In the genomic region with DNA sequence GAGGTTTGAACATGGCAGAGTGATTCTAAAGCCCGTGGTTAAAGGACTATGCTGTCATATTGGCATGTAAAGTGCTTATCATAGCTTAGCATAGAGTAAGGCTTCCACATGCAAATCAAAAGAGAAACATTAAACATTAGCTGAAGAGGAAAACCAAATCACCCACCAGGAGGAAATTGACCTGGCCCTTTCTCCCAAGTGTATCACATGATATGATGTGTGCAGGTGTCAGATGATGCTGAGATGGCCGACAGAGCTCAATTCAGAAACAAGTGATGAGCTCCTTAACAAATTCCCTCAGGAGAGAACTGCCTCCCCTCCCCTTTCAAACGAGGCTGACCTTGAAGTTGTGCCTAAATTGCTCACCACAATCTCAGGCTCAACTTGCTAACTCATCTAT, we compare ENCODE assay signal across 1 cellular context.
A peak's percentile ranks its signal among the peaks of the same experiment; 100 is the strongest.
TF ChIP-seq lines count a peak whose summit lies in the region.

No MANE protein-coding gene starts in this region.

TF ChIP-seq in GM12878, 131 proteins besides CTCF, POLR2A, EP300 and RAD21 (continued from another document and continues in another):
- TF ChIP-seq, protein P1, sequence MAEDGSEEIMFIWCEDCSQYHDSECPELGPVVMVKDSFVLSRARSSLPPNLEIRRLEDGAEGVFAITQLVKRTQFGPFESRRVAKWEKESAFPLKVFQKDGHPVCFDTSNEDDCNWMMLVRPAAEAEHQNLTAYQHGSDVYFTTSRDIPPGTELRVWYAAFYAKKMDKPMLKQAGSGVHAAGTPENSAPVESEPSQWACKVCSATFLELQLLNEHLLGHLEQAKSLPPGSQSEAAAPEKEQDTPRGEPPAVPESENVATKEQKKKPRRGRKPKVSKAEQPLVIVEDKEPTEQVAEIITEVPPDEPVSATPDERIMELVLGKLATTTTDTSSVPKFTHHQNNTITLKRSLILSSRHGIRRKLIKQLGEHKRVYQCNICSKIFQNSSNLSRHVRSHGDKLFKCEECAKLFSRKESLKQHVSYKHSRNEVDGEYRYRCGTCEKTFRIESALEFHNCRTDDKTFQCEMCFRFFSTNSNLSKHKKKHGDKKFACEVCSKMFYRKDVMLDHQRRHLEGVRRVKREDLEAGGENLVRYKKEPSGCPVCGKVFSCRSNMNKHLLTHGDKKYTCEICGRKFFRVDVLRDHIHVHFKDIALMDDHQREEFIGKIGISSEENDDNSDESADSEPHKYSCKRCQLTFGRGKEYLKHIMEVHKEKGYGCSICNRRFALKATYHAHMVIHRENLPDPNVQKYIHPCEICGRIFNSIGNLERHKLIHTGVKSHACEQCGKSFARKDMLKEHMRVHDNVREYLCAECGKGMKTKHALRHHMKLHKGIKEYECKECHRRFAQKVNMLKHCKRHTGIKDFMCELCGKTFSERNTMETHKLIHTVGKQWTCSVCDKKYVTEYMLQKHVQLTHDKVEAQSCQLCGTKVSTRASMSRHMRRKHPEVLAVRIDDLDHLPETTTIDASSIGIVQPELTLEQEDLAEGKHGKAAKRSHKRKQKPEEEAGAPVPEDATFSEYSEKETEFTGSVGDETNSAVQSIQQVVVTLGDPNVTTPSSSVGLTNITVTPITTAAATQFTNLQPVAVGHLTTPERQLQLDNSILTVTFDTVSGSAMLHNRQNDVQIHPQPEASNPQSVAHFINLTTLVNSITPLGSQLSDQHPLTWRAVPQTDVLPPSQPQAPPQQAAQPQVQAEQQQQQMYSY (CRISPR knock-in tag; IDR thresholded peaks at IDR 0.05), result no peak
- TF ChIP-seq, protein P2, sequence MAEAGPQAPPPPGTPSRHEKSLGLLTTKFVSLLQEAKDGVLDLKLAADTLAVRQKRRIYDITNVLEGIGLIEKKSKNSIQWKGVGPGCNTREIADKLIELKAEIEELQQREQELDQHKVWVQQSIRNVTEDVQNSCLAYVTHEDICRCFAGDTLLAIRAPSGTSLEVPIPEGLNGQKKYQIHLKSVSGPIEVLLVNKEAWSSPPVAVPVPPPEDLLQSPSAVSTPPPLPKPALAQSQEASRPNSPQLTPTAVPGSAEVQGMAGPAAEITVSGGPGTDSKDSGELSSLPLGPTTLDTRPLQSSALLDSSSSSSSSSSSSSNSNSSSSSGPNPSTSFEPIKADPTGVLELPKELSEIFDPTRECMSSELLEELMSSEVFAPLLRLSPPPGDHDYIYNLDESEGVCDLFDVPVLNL (IDR thresholded peaks at IDR 0.05; ENCODE audit: low read depth, low read length), result no peak
- TF ChIP-seq, protein P3, sequence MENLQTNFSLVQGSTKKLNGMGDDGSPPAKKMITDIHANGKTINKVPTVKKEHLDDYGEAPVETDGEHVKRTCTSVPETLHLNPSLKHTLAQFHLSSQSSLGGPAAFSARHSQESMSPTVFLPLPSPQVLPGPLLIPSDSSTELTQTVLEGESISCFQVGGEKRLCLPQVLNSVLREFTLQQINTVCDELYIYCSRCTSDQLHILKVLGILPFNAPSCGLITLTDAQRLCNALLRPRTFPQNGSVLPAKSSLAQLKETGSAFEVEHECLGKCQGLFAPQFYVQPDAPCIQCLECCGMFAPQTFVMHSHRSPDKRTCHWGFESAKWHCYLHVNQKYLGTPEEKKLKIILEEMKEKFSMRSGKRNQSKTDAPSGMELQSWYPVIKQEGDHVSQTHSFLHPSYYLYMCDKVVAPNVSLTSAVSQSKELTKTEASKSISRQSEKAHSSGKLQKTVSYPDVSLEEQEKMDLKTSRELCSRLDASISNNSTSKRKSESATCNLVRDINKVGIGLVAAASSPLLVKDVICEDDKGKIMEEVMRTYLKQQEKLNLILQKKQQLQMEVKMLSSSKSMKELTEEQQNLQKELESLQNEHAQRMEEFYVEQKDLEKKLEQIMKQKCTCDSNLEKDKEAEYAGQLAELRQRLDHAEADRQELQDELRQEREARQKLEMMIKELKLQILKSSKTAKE (IDR thresholded peaks at IDR 0.05; ENCODE audit: low read depth, poor library complexity, severe bottlenecking), result no peak
- TF ChIP-seq MYB (IDR thresholded peaks at IDR 0.05; ENCODE audit: borderline replicate concordance, low read depth, low read length) (no peak), BMI1 (IDR thresholded peaks at IDR 0.05; ENCODE audit: borderline replicate concordance) (no peak), IRF4 (IDR thresholded peaks at IDR 0.05; ENCODE audit: low read depth, low read length) (0 out of 2 replicates have a peak, but pooled peaks have one; percentile 40), SREBF1 (IDR thresholded peaks at IDR 0.05; ENCODE audit: low read length) (no peak), SIX5 (IDR thresholded peaks at IDR 0.05; ENCODE audit: low read depth, low read length, severe bottlenecking) (no peak), TBL1XR1 (IDR thresholded peaks at IDR 0.05; ENCODE audit: low read depth, low read length) (peak; percentile 81; the same call in 1 of the 2 replicates), PAX5 (IDR thresholded peaks at IDR 0.05; ENCODE audit: borderline replicate concordance, low read depth, low read length) (no peak), NR2F1 (conservative IDR thresholded peaks at IDR 0.05) (no peak), IKZF1 (conservative IDR thresholded peaks at IDR 0.05) (no peak; the same call in 1 of the 2 replicates), CBFB (IDR thresholded peaks at IDR 0.05; ENCODE audit: low read depth) (no peak), CREM (IDR thresholded peaks at IDR 0.05; ENCODE audit: low read depth) (no peak), BCL11A (IDR thresholded peaks at IDR 0.05; ENCODE audit: low read depth, low read length) (no peak), ZNF622 (IDR thresholded peaks at IDR 0.05) (no peak), ATF7 (IDR thresholded peaks at IDR 0.05; ENCODE audit: low read depth) (peak; percentile 71), CHD4 (IDR thresholded peaks at IDR 0.05) (no peak), EGR1 (IDR thresholded peaks at IDR 0.05; ENCODE audit: borderline replicate concordance in 1 of 2, low read depth in 2 of 2, low read length in 2 of 2) (no peak), RBBP5 (conservative IDR thresholded peaks at IDR 0.05) (no peak), EED (IDR thresholded peaks at IDR 0.05; ENCODE audit: low read depth) (peak; percentile 52), ZNF207 (IDR thresholded peaks at IDR 0.05; ENCODE audit: borderline replicate concordance) (no peak), NFYA (IDR thresholded peaks at IDR 0.05; ENCODE audit: borderline replicate concordance, low read depth, low read length) (no peak), SP1 (IDR thresholded peaks at IDR 0.05; ENCODE audit: low read depth, low read length) (no peak), CBX5 (IDR thresholded peaks at IDR 0.05; ENCODE audit: low read depth) (0 out of 2 replicates have a peak, but pooled peaks have one; percentile 22), SIN3A (IDR thresholded peaks at IDR 0.05; ENCODE audit: low read depth, low read length) (no peak), ZNF384 (IDR thresholded peaks at IDR 0.05; ENCODE audit: borderline replicate concordance, low read depth, low read length) (no peak), CEBPB (IDR thresholded peaks at IDR 0.05; ENCODE audit: borderline replicate concordance in 1 of 2, low read depth in 2 of 2, low read length in 2 of 2) (no peak)
- TF ChIP-seq, protein P4, sequence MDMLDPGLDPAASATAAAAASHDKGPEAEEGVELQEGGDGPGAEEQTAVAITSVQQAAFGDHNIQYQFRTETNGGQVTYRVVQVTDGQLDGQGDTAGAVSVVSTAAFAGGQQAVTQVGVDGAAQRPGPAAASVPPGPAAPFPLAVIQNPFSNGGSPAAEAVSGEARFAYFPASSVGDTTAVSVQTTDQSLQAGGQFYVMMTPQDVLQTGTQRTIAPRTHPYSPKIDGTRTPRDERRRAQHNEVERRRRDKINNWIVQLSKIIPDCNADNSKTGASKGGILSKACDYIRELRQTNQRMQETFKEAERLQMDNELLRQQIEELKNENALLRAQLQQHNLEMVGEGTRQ (IDR thresholded peaks at IDR 0.05; ENCODE audit: borderline replicate concordance, low read depth, low read length), result peak; percentile 69
- TF ChIP-seq, protein P5, sequence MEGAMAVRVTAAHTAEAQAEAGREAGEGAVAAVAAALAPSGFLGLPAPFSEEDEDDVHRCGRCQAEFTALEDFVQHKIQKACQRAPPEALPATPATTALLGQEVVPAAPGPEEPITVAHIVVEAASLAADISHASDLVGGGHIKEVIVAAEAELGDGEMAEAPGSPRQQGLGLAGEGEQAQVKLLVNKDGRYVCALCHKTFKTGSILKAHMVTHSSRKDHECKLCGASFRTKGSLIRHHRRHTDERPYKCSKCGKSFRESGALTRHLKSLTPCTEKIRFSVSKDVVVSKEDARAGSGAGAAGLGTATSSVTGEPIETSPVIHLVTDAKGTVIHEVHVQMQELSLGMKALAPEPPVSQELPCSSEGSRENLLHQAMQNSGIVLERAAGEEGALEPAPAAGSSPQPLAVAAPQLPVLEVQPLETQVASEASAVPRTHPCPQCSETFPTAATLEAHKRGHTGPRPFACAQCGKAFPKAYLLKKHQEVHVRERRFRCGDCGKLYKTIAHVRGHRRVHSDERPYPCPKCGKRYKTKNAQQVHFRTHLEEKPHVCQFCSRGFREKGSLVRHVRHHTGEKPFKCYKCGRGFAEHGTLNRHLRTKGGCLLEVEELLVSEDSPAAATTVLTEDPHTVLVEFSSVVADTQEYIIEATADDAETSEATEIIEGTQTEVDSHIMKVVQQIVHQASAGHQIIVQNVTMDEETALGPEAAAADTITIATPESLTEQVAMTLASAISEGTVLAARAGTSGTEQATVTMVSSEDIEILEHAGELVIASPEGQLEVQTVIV (IDR thresholded peaks at IDR 0.05; ENCODE audit: borderline replicate concordance, partially characterized antibody), result no peak
- TF ChIP-seq, protein P6, sequence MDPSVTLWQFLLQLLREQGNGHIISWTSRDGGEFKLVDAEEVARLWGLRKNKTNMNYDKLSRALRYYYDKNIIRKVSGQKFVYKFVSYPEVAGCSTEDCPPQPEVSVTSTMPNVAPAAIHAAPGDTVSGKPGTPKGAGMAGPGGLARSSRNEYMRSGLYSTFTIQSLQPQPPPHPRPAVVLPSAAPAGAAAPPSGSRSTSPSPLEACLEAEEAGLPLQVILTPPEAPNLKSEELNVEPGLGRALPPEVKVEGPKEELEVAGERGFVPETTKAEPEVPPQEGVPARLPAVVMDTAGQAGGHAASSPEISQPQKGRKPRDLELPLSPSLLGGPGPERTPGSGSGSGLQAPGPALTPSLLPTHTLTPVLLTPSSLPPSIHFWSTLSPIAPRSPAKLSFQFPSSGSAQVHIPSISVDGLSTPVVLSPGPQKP (IDR thresholded peaks at IDR 0.05; ENCODE audit: low read depth, low read length), result no peak
- TF ChIP-seq, protein P7, sequence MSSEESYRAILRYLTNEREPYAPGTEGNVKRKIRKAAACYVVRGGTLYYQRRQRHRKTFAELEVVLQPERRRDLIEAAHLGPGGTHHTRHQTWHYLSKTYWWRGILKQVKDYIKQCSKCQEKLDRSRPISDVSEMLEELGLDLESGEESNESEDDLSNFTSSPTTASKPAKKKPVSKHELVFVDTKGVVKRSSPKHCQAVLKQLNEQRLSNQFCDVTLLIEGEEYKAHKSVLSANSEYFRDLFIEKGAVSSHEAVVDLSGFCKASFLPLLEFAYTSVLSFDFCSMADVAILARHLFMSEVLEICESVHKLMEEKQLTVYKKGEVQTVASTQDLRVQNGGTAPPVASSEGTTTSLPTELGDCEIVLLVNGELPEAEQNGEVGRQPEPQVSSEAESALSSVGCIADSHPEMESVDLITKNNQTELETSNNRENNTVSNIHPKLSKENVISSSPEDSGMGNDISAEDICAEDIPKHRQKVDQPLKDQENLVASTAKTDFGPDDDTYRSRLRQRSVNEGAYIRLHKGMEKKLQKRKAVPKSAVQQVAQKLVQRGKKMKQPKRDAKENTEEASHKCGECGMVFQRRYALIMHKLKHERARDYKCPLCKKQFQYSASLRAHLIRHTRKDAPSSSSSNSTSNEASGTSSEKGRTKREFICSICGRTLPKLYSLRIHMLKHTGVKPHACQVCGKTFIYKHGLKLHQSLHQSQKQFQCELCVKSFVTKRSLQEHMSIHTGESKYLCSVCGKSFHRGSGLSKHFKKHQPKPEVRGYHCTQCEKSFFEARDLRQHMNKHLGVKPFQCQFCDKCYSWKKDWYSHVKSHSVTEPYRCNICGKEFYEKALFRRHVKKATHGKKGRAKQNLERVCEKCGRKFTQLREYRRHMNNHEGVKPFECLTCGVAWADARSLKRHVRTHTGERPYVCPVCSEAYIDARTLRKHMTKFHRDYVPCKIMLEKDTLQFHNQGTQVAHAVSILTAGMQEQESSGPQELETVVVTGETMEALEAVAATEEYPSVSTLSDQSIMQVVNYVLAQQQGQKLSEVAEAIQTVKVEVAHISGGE (CRISPR knock-in tag; IDR thresholded peaks at IDR 0.05), result no peak
- TF ChIP-seq, protein P8, sequence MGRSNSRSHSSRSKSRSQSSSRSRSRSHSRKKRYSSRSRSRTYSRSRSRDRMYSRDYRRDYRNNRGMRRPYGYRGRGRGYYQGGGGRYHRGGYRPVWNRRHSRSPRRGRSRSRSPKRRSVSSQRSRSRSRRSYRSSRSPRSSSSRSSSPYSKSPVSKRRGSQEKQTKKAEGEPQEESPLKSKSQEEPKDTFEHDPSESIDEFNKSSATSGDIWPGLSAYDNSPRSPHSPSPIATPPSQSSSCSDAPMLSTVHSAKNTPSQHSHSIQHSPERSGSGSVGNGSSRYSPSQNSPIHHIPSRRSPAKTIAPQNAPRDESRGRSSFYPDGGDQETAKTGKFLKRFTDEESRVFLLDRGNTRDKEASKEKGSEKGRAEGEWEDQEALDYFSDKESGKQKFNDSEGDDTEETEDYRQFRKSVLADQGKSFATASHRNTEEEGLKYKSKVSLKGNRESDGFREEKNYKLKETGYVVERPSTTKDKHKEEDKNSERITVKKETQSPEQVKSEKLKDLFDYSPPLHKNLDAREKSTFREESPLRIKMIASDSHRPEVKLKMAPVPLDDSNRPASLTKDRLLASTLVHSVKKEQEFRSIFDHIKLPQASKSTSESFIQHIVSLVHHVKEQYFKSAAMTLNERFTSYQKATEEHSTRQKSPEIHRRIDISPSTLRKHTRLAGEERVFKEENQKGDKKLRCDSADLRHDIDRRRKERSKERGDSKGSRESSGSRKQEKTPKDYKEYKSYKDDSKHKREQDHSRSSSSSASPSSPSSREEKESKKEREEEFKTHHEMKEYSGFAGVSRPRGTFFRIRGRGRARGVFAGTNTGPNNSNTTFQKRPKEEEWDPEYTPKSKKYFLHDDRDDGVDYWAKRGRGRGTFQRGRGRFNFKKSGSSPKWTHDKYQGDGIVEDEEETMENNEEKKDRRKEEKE (IDR thresholded peaks at IDR 0.05), result no peak
- TF ChIP-seq, protein P9, sequence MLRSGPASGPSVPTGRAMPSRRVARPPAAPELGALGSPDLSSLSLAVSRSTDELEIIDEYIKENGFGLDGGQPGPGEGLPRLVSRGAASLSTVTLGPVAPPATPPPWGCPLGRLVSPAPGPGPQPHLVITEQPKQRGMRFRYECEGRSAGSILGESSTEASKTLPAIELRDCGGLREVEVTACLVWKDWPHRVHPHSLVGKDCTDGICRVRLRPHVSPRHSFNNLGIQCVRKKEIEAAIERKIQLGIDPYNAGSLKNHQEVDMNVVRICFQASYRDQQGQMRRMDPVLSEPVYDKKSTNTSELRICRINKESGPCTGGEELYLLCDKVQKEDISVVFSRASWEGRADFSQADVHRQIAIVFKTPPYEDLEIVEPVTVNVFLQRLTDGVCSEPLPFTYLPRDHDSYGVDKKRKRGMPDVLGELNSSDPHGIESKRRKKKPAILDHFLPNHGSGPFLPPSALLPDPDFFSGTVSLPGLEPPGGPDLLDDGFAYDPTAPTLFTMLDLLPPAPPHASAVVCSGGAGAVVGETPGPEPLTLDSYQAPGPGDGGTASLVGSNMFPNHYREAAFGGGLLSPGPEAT (IDR thresholded peaks at IDR 0.05; ENCODE audit: low read depth), result peak; percentile 78
- TF ChIP-seq, protein P10, sequence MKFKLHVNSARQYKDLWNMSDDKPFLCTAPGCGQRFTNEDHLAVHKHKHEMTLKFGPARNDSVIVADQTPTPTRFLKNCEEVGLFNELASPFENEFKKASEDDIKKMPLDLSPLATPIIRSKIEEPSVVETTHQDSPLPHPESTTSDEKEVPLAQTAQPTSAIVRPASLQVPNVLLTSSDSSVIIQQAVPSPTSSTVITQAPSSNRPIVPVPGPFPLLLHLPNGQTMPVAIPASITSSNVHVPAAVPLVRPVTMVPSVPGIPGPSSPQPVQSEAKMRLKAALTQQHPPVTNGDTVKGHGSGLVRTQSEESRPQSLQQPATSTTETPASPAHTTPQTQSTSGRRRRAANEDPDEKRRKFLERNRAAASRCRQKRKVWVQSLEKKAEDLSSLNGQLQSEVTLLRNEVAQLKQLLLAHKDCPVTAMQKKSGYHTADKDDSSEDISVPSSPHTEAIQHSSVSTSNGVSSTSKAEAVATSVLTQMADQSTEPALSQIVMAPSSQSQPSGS (IDR thresholded peaks at IDR 0.05; ENCODE audit: low read length), result no peak; the same call in 1 of the 2 replicates
